Comparison of ENCODE assay signal across 8 cellular contexts in the genomic region with DNA sequence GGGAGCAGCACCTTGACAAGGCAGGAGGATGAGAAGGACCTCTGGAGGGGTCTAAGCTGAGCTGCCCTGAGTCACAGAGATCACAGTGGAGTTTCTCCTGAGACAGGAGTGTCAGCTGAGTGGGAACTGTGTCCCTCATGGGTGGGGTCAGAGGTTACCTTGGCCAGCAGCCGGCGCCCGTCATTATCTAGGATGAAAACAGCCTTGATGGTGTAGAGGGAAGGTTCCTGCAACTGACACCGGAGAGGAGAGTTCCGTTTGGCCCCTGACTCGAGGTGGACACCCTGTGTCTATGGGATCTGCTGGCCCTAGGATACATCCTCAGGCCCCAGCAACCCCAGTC. TPM values are rescaled to one million over a fixed set of nuclear protein-coding genes. Genes with fewer than 3 reads are reported as not detected.
DNase-seq lines count a peak whose midpoint lies in the region; ATAC-seq and TF ChIP-seq lines count a peak whose summit lies in the region.
"Had no signal": no experiment of that assay in that cellular context is flagged by ENCODE, and none has a peak within 500 bp of the region (broad histone marks: within the 10 kb centered on the region; RNA-seq: fewer than 3 reads in every experiment).

No MANE protein-coding gene starts in this region.

- H3K27me3 ChIP-seq in HUES48 (ENCODE audit: control insufficient read depth, insufficient read depth, low read length), result peaks cover 35% of the 10 kb centered on the region

- H3K9ac ChIP-seq in HUES48 (ENCODE audit: low read depth, low read length), result no peak overlapping the region

- no peak overlapping the region for H3K27ac Mint-ChIP-seq in activated naive CD8-positive, alpha-beta T cell treated with anti-CD3 and anti-CD28 coated beads for 36 hours
- no peak overlapping the region for H3K27ac Mint-ChIP-seq in immature natural killer cell
- H3K27ac Mint-ChIP-seq in stimulated activated memory B cell treated with anti-CD40 and anti-IgM and Interleukin-4, amounts not matched to agents 10 μg/mL and 1 μg/mL and 100 μg/mL, for 72 hours, result peak overlapping the region; percentile 83

- TF ChIP-seq CTCF in GM20000 (IDR thresholded peaks at IDR 0.05; ENCODE audit: extremely low read depth, missing control alignments), result no peak

- no peaks in the 10 kb centered on the region for H3K9me3 Mint-ChIP-seq in activated naive CD8-positive, alpha-beta T cell treated with anti-CD3 and anti-CD28 coated beads for 36 hours
- no peaks in the 10 kb centered on the region for H3K9me3 Mint-ChIP-seq in immature natural killer cell
- no peaks in the 10 kb centered on the region for H3K9me3 Mint-ChIP-seq in stimulated activated memory B cell treated with anti-CD40 and anti-IgM and Interleukin-4, amounts not matched to agents 10 μg/mL and 1 μg/mL and 100 μg/mL, for 72 hours

- no peaks in the 10 kb centered on the region for H3K36me3 ChIP-seq in HUES48 (ENCODE audit: control insufficient read depth, insufficient read depth, low read length)

- peaks cover 5% of the 10 kb centered on the region for H3K4me1 ChIP-seq in HUES48 (ENCODE audit: control insufficient read depth, insufficient read depth, low read length)

- H3K4me1 Mint-ChIP-seq in activated naive CD8-positive, alpha-beta T cell treated with anti-CD3 and anti-CD28 coated beads for 36 hours, result peaks cover 11% of the 10 kb centered on the region
- peaks cover 10 to 19% of the 10 kb centered on the region in 2 donors for H3K4me1 Mint-ChIP-seq in immature natural killer cell
- H3K4me1 Mint-ChIP-seq in stimulated activated memory B cell treated with anti-CD40 and anti-IgM and Interleukin-4, amounts not matched to agents 10 μg/mL and 1 μg/mL and 100 μg/mL, for 72 hours, result peaks cover 22% of the 10 kb centered on the region

- no peak for ATAC-seq in stimulated activated memory B cell treated with anti-CD40 and anti-IgM and Interleukin-4, amounts not matched to agents 10 μg/mL and 1 μg/mL and 100 μg/mL, for 72 hours

- CTCF ChIA-PET in HEK293T (lab: Yijun Ruan, JAX), result interaction anchor here (2.4 kb wide), 1 partner anchor 10 kb away, joined by 12 read pairs; no protein-coding TSS in a partner anchor

- H3K27ac ChIP-seq in HUES48 (ENCODE audit: low read depth, low read length), result no peak overlapping the region

- no peaks in the 10 kb centered on the region for H3K9me3 ChIP-seq in HUES48 (ENCODE audit: control insufficient read depth, insufficient read depth, low read length)

- peak overlapping the region; percentile 72 for H3K4me3 ChIP-seq in HUES48 (ENCODE audit: low read depth, low read length)

- no peaks in the 10 kb centered on the region for H3K36me3 Mint-ChIP-seq in activated naive CD8-positive, alpha-beta T cell treated with anti-CD3 and anti-CD28 coated beads for 36 hours
- H3K36me3 Mint-ChIP-seq in immature natural killer cell, result peaks cover 0 to 4% (median 3%) of the 10 kb centered on the region in 3 donors
- no peaks in the 10 kb centered on the region for H3K36me3 Mint-ChIP-seq in stimulated activated memory B cell treated with anti-CD40 and anti-IgM and Interleukin-4, amounts not matched to agents 10 μg/mL and 1 μg/mL and 100 μg/mL, for 72 hours

- peaks cover 30% of the 10 kb centered on the region for H3K27me3 Mint-ChIP-seq in activated naive CD8-positive, alpha-beta T cell treated with anti-CD3 and anti-CD28 coated beads for 36 hours
- peaks cover 2 to 6% (median 4%) of the 10 kb centered on the region in 3 donors for H3K27me3 Mint-ChIP-seq in immature natural killer cell (ENCODE audit: low read depth in 3 of 3)
- peaks cover 9% of the 10 kb centered on the region for H3K27me3 Mint-ChIP-seq in stimulated activated memory B cell treated with anti-CD40 and anti-IgM and Interleukin-4, amounts not matched to agents 10 μg/mL and 1 μg/mL and 100 μg/mL, for 72 hours

- DNase-seq in activated naive CD8-positive, alpha-beta T cell treated with anti-CD3 and anti-CD28 coated beads for 36 hours, result no peak
- DNase-seq in immature natural killer cell (no peak), HEK293T (ENCODE audit: extremely low spot score) (no peak), GM20000 (ENCODE audit: low spot score) (no peak), DMS 273 treated with DMSO at 0.1 percent for 48 hours (lab: John Stamatoyannopoulos, UW) (no peak)
- DNase-seq: SIG-M5 had no signal

- POLR2A ChIA-PET in HEK293T (lab: Yijun Ruan, JAX), result interaction anchor here (1.4 kb wide), 1 partner anchor 12 kb away, joined by 17 read pairs; a partner anchor contains a TSS

- H3K4me3 Mint-ChIP-seq in activated naive CD8-positive, alpha-beta T cell treated with anti-CD3 and anti-CD28 coated beads for 36 hours, result peak overlapping the region; percentile 76
- H3K4me3 Mint-ChIP-seq in immature natural killer cell, result peak overlapping the region; percentile 84 to 90 (median 86)
- H3K4me3 Mint-ChIP-seq in stimulated activated memory B cell treated with anti-CD40 and anti-IgM and Interleukin-4, amounts not matched to agents 10 μg/mL and 1 μg/mL and 100 μg/mL, for 72 hours, result peak overlapping the region; percentile 93

TF ChIP-seq in HEK293T, 16 proteins besides CTCF, POLR2A, EP300 and RAD21:
- TF ChIP-seq BHLHE40 (IDR thresholded peaks at IDR 0.05; ENCODE audit: borderline replicate concordance), result no peak
- no peak for TF ChIP-seq ELF4 (IDR thresholded peaks at IDR 0.05)
- no peak for TF ChIP-seq TARDBP (IDR thresholded peaks at IDR 0.05)
- TF ChIP-seq SP1 (IDR thresholded peaks at IDR 0.05), result no peak
- no peak for TF ChIP-seq FOXK2 (IDR thresholded peaks at IDR 0.05)
- TF ChIP-seq CTBP1 (IDR thresholded peaks at IDR 0.05; ENCODE audit: borderline replicate concordance), result no peak
- no peak for TF ChIP-seq LEF1 (IDR thresholded peaks at IDR 0.05; ENCODE audit: borderline replicate concordance)

RNA-seq across cellular contexts. Expression of a gene that starts 0.9 kb away (rescaled TPM):
- 1 to 10 TPM; 6.3 to 7.5 TPM for total RNA-seq in activated naive CD8-positive, alpha-beta T cell treated with anti-CD3 and anti-CD28 coated beads for 36 hours
- 10 to 100 TPM; 38.9 to 64.2 (median 41.3) TPM for polyA plus RNA-seq in immature natural killer cell

RNA-seq across cellular contexts. Expression of a gene that starts 11.5 kb away (rescaled TPM):
- total RNA-seq in activated naive CD8-positive, alpha-beta T cell treated with anti-CD3 and anti-CD28 coated beads for 36 hours, result 10 to 100 TPM; 99.0 to 99.7 TPM
- 10 to 100 TPM in 1 of 3 donors, 1 to 10 TPM in 2; 5.9 to 18.4 (median 7.1) TPM for polyA plus RNA-seq in immature natural killer cell
